ENCODE assay signal across 1 cellular context in the genomic region with DNA sequence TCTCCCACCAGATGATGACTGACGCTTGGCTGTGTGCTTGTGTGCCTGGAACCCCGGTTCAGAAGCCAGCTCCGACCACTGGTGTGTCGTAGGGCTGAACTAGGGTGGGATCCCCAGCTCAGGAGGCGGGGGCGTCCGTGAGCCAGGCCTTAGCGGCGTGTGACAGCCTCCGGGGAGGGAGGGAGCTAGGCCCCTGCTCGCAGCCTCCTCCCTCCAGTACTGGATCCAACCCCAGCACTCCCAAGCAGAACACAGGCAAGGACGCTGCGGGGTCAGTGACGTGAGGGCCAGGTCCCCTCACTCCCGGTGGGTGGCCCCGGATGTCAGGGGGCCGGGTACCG.
TF ChIP-seq lines count a peak whose summit lies in the region.

No MANE protein-coding gene starts in this region.

TF ChIP-seq in HepG2, 621 proteins besides CTCF, POLR2A, EP300 and RAD21 (continued from another document and continues in another):
- TF ChIP-seq, protein P1, sequence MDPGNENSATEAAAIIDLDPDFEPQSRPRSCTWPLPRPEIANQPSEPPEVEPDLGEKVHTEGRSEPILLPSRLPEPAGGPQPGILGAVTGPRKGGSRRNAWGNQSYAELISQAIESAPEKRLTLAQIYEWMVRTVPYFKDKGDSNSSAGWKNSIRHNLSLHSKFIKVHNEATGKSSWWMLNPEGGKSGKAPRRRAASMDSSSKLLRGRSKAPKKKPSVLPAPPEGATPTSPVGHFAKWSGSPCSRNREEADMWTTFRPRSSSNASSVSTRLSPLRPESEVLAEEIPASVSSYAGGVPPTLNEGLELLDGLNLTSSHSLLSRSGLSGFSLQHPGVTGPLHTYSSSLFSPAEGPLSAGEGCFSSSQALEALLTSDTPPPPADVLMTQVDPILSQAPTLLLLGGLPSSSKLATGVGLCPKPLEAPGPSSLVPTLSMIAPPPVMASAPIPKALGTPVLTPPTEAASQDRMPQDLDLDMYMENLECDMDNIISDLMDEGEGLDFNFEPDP (CRISPR knock-in tag; conservative IDR thresholded peaks at IDR 0.05) = no peak
- TF ChIP-seq, protein P2, sequence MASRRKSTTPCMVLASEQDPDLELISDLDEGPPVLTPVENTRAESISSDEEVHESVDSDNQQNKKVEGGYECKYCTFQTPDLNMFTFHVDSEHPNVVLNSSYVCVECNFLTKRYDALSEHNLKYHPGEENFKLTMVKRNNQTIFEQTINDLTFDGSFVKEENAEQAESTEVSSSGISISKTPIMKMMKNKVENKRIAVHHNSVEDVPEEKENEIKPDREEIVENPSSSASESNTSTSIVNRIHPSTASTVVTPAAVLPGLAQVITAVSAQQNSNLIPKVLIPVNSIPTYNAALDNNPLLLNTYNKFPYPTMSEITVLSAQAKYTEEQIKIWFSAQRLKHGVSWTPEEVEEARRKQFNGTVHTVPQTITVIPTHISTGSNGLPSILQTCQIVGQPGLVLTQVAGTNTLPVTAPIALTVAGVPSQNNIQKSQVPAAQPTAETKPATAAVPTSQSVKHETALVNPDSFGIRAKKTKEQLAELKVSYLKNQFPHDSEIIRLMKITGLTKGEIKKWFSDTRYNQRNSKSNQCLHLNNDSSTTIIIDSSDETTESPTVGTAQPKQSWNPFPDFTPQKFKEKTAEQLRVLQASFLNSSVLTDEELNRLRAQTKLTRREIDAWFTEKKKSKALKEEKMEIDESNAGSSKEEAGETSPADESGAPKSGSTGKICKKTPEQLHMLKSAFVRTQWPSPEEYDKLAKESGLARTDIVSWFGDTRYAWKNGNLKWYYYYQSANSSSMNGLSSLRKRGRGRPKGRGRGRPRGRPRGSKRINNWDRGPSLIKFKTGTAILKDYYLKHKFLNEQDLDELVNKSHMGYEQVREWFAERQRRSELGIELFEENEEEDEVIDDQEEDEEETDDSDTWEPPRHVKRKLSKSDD (CRISPR knock-in tag; IDR thresholded peaks at IDR 0.05; ENCODE audit: low read depth) = no peak
- TF ChIP-seq ATF7-NPFF (CRISPR knock-in tag; IDR thresholded peaks at IDR 0.05; ENCODE audit: low read depth) (no peak), ZNF792 (CRISPR knock-in tag; IDR thresholded peaks at IDR 0.05) (no peak), MTF2 (CRISPR knock-in tag; IDR thresholded peaks at IDR 0.05; ENCODE audit: borderline replicate concordance) (no peak), ELF3 (CRISPR knock-in tag; IDR thresholded peaks at IDR 0.05) (no peak), MYC (CRISPR knock-in tag; IDR thresholded peaks at IDR 0.05; ENCODE audit: borderline replicate concordance) (peak; percentile 39; the same call in 1 of the 2 replicates), KLF6 (CRISPR knock-in tag; IDR thresholded peaks at IDR 0.05) (no peak; the same call in 1 of the 2 replicates), ZNF225 (CRISPR knock-in tag; IDR thresholded peaks at IDR 0.05) (peak; percentile 72; the same call in 1 of the 2 replicates), GATA4 (IDR thresholded peaks at IDR 0.05; ENCODE audit: borderline replicate concordance, low read depth) (no peak), ZNF605 (CRISPR knock-in tag; IDR thresholded peaks at IDR 0.05) (0 out of 2 replicates have a peak, but pooled peaks have one; percentile 77), ZNF234 (CRISPR knock-in tag; conservative IDR thresholded peaks at IDR 0.05) (no peak), TSC22D2 (CRISPR knock-in tag; IDR thresholded peaks at IDR 0.05; ENCODE audit: borderline replicate concordance) (no peak), ZFP90 (CRISPR knock-in tag; IDR thresholded peaks at IDR 0.05; ENCODE audit: borderline replicate concordance) (no peak), GATAD1 (CRISPR knock-in tag; IDR thresholded peaks at IDR 0.05) (no peak), ZBTB20 (CRISPR knock-in tag; IDR thresholded peaks at IDR 0.05; ENCODE audit: borderline replicate concordance, low read depth) (0 out of 2 replicates have a peak, but pooled peaks have one; percentile 33), ZNF431 (CRISPR knock-in tag; IDR thresholded peaks at IDR 0.05; ENCODE audit: borderline replicate concordance, low read depth) (no peak), NFKB2 (CRISPR knock-in tag; IDR thresholded peaks at IDR 0.05; ENCODE audit: borderline replicate concordance) (no peak), ZNF670 (CRISPR knock-in tag; IDR thresholded peaks at IDR 0.05; ENCODE audit: borderline replicate concordance) (no peak), U2AF1 (optimal IDR thresholded peaks at IDR 0.05; ENCODE audit: low read depth, low read length) (no peak), ARNTL (CRISPR knock-in tag; IDR thresholded peaks at IDR 0.05) (no peak), ZNF567 (CRISPR knock-in tag; IDR thresholded peaks at IDR 0.05; ENCODE audit: borderline replicate concordance) (peak; percentile 87; the same call in 1 of the 2 replicates), SP4 (CRISPR knock-in tag; IDR thresholded peaks at IDR 0.05) (no peak), SIX4 (CRISPR knock-in tag; IDR thresholded peaks at IDR 0.05) (no peak), SIN3B (IDR thresholded peaks at IDR 0.05; ENCODE audit: low read length) (no peak), KLF16 (CRISPR knock-in tag; IDR thresholded peaks at IDR 0.05) (0 out of 4 replicates have a peak, but pooled peaks of 1 of the 2 experiments have one; percentile 22), ZFAT (CRISPR knock-in tag; conservative IDR thresholded peaks at IDR 0.05) (no peak)
- TF ChIP-seq, protein P3, sequence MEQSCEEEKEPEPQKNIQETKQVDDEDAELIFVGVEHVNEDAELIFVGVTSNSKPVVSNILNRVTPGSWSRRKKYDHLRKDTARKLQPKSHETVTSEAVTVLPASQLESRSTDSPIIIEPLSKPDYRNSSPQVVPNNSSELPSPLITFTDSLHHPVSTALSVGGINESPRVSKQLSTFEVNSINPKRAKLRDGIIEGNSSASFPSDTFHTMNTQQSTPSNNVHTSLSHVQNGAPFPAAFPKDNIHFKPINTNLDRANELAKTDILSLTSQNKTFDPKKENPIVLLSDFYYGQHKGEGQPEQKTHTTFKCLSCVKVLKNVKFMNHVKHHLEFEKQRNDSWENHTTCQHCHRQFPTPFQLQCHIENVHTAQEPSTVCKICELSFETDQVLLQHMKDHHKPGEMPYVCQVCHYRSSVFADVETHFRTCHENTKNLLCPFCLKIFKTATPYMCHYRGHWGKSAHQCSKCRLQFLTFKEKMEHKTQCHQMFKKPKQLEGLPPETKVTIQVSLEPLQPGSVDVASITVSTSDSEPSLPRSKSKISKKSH (CRISPR knock-in tag; IDR thresholded peaks at IDR 0.05; ENCODE audit: borderline replicate concordance) = peak; percentile 20; the same call in 1 of the 2 replicates
- TF ChIP-seq, protein P4, sequence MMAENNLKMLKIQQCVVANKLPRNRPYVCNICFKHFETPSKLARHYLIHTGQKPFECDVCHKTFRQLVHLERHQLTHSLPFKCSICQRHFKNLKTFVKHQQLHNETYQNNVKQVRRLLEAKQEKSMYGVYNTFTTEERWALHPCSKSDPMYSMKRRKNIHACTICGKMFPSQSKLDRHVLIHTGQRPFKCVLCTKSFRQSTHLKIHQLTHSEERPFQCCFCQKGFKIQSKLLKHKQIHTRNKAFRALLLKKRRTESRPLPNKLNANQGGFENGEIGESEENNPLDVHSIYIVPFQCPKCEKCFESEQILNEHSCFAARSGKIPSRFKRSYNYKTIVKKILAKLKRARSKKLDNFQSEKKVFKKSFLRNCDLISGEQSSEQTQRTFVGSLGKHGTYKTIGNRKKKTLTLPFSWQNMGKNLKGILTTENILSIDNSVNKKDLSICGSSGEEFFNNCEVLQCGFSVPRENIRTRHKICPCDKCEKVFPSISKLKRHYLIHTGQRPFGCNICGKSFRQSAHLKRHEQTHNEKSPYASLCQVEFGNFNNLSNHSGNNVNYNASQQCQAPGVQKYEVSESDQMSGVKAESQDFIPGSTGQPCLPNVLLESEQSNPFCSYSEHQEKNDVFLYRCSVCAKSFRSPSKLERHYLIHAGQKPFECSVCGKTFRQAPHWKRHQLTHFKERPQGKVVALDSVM (CRISPR knock-in tag; IDR thresholded peaks at IDR 0.05) = peak; percentile 35; the same call in 1 of the 2 replicates
- TF ChIP-seq, protein P5, sequence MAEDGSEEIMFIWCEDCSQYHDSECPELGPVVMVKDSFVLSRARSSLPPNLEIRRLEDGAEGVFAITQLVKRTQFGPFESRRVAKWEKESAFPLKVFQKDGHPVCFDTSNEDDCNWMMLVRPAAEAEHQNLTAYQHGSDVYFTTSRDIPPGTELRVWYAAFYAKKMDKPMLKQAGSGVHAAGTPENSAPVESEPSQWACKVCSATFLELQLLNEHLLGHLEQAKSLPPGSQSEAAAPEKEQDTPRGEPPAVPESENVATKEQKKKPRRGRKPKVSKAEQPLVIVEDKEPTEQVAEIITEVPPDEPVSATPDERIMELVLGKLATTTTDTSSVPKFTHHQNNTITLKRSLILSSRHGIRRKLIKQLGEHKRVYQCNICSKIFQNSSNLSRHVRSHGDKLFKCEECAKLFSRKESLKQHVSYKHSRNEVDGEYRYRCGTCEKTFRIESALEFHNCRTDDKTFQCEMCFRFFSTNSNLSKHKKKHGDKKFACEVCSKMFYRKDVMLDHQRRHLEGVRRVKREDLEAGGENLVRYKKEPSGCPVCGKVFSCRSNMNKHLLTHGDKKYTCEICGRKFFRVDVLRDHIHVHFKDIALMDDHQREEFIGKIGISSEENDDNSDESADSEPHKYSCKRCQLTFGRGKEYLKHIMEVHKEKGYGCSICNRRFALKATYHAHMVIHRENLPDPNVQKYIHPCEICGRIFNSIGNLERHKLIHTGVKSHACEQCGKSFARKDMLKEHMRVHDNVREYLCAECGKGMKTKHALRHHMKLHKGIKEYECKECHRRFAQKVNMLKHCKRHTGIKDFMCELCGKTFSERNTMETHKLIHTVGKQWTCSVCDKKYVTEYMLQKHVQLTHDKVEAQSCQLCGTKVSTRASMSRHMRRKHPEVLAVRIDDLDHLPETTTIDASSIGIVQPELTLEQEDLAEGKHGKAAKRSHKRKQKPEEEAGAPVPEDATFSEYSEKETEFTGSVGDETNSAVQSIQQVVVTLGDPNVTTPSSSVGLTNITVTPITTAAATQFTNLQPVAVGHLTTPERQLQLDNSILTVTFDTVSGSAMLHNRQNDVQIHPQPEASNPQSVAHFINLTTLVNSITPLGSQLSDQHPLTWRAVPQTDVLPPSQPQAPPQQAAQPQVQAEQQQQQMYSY (CRISPR knock-in tag; IDR thresholded peaks at IDR 0.05) = no peak
- TF ChIP-seq, protein P6, sequence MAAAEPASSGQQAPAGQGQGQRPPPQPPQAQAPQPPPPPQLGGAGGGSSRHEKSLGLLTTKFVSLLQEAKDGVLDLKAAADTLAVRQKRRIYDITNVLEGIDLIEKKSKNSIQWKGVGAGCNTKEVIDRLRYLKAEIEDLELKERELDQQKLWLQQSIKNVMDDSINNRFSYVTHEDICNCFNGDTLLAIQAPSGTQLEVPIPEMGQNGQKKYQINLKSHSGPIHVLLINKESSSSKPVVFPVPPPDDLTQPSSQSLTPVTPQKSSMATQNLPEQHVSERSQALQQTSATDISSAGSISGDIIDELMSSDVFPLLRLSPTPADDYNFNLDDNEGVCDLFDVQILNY (CRISPR knock-in tag; conservative IDR thresholded peaks at IDR 0.05) = 0 out of 2 replicates have a peak, but pooled peaks have one; percentile 11
- TF ChIP-seq, protein P7, sequence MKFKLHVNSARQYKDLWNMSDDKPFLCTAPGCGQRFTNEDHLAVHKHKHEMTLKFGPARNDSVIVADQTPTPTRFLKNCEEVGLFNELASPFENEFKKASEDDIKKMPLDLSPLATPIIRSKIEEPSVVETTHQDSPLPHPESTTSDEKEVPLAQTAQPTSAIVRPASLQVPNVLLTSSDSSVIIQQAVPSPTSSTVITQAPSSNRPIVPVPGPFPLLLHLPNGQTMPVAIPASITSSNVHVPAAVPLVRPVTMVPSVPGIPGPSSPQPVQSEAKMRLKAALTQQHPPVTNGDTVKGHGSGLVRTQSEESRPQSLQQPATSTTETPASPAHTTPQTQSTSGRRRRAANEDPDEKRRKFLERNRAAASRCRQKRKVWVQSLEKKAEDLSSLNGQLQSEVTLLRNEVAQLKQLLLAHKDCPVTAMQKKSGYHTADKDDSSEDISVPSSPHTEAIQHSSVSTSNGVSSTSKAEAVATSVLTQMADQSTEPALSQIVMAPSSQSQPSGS (CRISPR knock-in tag; IDR thresholded peaks at IDR 0.05) = 0 out of 2 replicates have a peak, but pooled peaks have one; percentile 24
- TF ChIP-seq, protein P8, sequence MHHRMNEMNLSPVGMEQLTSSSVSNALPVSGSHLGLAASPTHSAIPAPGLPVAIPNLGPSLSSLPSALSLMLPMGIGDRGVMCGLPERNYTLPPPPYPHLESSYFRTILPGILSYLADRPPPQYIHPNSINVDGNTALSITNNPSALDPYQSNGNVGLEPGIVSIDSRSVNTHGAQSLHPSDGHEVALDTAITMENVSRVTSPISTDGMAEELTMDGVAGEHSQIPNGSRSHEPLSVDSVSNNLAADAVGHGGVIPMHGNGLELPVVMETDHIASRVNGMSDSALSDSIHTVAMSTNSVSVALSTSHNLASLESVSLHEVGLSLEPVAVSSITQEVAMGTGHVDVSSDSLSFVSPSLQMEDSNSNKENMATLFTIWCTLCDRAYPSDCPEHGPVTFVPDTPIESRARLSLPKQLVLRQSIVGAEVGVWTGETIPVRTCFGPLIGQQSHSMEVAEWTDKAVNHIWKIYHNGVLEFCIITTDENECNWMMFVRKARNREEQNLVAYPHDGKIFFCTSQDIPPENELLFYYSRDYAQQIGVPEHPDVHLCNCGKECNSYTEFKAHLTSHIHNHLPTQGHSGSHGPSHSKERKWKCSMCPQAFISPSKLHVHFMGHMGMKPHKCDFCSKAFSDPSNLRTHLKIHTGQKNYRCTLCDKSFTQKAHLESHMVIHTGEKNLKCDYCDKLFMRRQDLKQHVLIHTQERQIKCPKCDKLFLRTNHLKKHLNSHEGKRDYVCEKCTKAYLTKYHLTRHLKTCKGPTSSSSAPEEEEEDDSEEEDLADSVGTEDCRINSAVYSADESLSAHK (CRISPR knock-in tag; IDR thresholded peaks at IDR 0.05; ENCODE audit: borderline replicate concordance) = no peak
- TF ChIP-seq, protein P9, sequence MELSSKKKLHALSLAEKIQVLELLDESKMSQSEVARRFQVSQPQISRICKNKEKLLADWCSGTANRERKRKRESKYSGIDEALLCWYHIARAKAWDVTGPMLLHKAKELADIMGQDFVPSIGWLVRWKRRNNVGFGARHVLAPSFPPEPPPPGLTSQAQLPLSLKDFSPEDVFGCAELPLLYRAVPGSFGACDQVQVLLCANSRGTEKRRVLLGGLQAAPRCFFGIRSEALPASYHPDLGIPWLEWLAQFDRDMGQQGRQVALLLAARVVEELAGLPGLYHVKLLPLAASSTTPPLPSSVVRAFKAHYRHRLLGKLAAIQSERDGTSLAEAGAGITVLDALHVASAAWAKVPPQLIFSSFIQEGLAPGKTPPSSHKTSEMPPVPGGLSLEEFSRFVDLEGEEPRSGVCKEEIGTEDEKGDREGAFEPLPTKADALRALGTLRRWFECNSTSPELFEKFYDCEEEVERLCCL (CRISPR knock-in tag; IDR thresholded peaks at IDR 0.05; ENCODE audit: borderline replicate concordance) = no peak
